In genomic region chr13:47508518-47509228, GRCh38 we compare ENCODE assay signal across 15 cellular contexts.
DNase-seq lines count a peak whose midpoint lies in the region; ATAC-seq and TF ChIP-seq lines count a peak whose summit lies in the region.
"Had no signal": no experiment of that assay in that cellular context is flagged by ENCODE, and none has a peak within 500 bp of the region (broad histone marks: within the 10 kb centered on the region; RNA-seq: fewer than 3 reads in every experiment).

No MANE protein-coding gene starts in this region.

- 54 to 61% methylated on average over 5 of the region's 5 CpGs for WGBS in heart right ventricle, 2 donors
- 64% methylated on average over 5 of the region's 5 CpGs for WGBS in right cardiac atrium
- 81 to 94% methylated on average over 5 of the region's 5 CpGs for WGBS in tibial nerve, 2 donors

- DNase-seq in Right ventricle myocardium inferior (ENCODE audit: missing footprints) (no peak), cardiac septum (ENCODE audit: low spot score) (no peak), heart right ventricle (peak in 1 of 2 donors; percentile 38), right cardiac atrium (no peak), tibial nerve (ENCODE audit: low spot score in 2 of 2) (no peak)
- no peak for DNase-seq in activated T-cell treated with anti-CD3 and anti-CD28 coated beads, Interleukin-2, amount 50 U/mL, for 48 hours
- DNase-seq: 8988T; AML-193; Caco-2; CD8-positive, alpha-beta memory T cell; DND-41; GDM1 had no signal

- no peak for TF ChIP-seq POLR2A in tibial nerve (IDR thresholded peaks at IDR 0.05)

- H3K4me3 ChIP-seq in heart right ventricle (no peak overlapping the region), right cardiac atrium (ENCODE audit: low read length) (no peak overlapping the region), tibial nerve (no peak overlapping the region)
- H3K4me3 ChIP-seq: BLaER1 had no signal

- H3K36me3 ChIP-seq in heart right ventricle (no peaks in the 10 kb centered on the region), tibial nerve (no peaks in the 10 kb centered on the region)
- H3K36me3 ChIP-seq: BLaER1 had no signal

- H3K27ac ChIP-seq in heart right ventricle (peak overlapping the region in 7 of 10 donors; percentile 12 to 76 (median 54)), right cardiac atrium (ENCODE audit: low read length) (peak overlapping the region; percentile 67), tibial nerve (no peak overlapping the region)
- H3K27ac ChIP-seq: BLaER1 had no signal

- peak; percentile 90 for ATAC-seq in Right ventricle myocardium inferior
- ATAC-seq in heart right ventricle = peak; percentile 88 to 99 (median 94)
- ATAC-seq in right cardiac atrium = peak; percentile 82 to 93
- no peak for ATAC-seq in GM18520 (IDR thresholded peaks at IDR 0.05; ENCODE audit: unreplicated experiment)
- ATAC-seq: HCT116 had no signal

- TF ChIP-seq EP300 in tibial nerve (IDR thresholded peaks at IDR 0.05) = no peak

- H3K9me3 ChIP-seq in heart right ventricle = no peaks in the 10 kb centered on the region
- no peaks in the 10 kb centered on the region for H3K9me3 ChIP-seq in right cardiac atrium (ENCODE audit: control insufficient read depth, low read length)
- no peaks in the 10 kb centered on the region for H3K9me3 ChIP-seq in tibial nerve
- H3K9me3 ChIP-seq: BLaER1, Caco-2 had no signal

- intact Hi-C loops in Right ventricle myocardium inferior (cut with DNase I) (loop anchor here (5.0 to 10.0 kb wide), 2 partner anchors 39 to 84 kb away; no protein-coding TSS in a partner anchor), cardiac septum (cut with DNase I) (no loop called here), heart right ventricle (cut with DNase I) (loop anchor here in 2 of 10 donors (5.0 to 10.0 kb wide), 2 partner anchors 34 to 84 kb away; no protein-coding TSS in a partner anchor), right cardiac atrium (cut with DNase I) (no loop called here)

- no peaks in the 10 kb centered on the region for H3K27me3 ChIP-seq in heart right ventricle
- no peaks in the 10 kb centered on the region for H3K27me3 ChIP-seq in right cardiac atrium (ENCODE audit: control insufficient read depth, insufficient read depth)
- no peaks in the 10 kb centered on the region for H3K27me3 ChIP-seq in tibial nerve
- H3K27me3 ChIP-seq: BLaER1 had no signal

- peaks cover 0 to 3% (median 0%) of the 10 kb centered on the region in 9 donors for H3K4me1 ChIP-seq in heart right ventricle
- no peaks in the 10 kb centered on the region for H3K4me1 ChIP-seq in right cardiac atrium (ENCODE audit: control insufficient read depth, insufficient read depth, low read length)
- H3K4me1 ChIP-seq in tibial nerve = no peaks in the 10 kb centered on the region
- H3K4me1 ChIP-seq: BLaER1, Caco-2 had no signal

- no peak for TF ChIP-seq CTCF in heart right ventricle (IDR thresholded peaks at IDR 0.05)
- no peak for TF ChIP-seq CTCF in tibial nerve (IDR thresholded peaks at IDR 0.05)

Comparison
In these comparisons a context has a peak if more than half of its experiments do, and no peak if none do; other contexts are left out.
1. H3K27ac ChIP-seq: peak in heart right ventricle (7 of 10) and right cardiac atrium (single experiment); none in tibial nerve (0 of 4).